Comparison of ENCODE assay signal across 18 cellular contexts in the genomic region with DNA sequence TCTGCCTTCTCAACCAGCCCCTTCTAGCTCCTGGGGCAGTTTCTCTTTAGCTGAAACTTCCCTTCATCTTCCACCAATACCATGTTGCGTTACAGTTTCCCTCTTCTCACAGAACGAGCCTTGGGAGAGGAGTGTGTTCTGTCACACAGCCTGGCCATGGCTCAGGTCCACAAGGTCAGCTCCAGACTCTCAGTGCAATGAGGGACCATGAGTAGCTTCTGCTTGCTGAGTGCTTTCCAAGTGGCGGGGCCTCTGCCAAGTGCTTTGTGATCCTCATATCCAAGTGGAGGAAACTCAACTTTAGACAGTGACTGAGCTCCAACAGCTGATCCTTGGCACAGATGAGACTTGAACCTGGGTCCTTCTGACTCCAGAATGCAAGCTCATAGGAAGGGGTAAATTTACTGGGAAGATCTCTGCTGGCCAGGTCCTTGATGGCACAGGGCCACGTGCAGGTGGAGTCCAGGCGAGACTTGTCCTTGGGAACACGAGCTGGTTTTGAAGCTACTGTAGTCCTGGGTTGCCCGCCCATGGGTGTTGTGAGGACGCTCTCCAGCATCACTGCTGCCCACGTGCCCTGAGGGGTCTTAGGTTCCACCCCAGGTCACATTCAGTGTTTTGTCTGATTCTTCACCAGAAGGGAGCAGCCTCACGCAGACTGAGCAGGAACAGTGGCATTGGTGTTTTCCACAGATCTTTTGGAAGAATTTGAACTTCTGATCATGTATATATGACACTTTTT.
"Had no signal": no experiment of that assay in that cellular context is flagged by ENCODE, and none has a peak within 500 bp of the region (broad histone marks: within the 10 kb centered on the region; RNA-seq: fewer than 3 reads in every experiment).

No MANE protein-coding gene starts in this region.

- H3K9me3 ChIP-seq: pancreas, prostate gland had no signal

- H3K4me1 ChIP-seq: gastroesophageal sphincter, pancreas, prostate gland, tibial artery, upper lobe of left lung, uterus had no signal

- DNase-seq: central memory CD4-positive, alpha-beta T cell; effector CD8-positive, alpha-beta T cell; glutamatergic neuron; immature natural killer cell; left colon; natural killer cell; nucleus accumbens; stimulated activated CD4-positive, alpha-beta T cell treated with anti-CD3 and anti-CD28 coated beads, Interleukin-12 subunit alpha, Interleukin-12 subunit beta, amount 100 ng/mL, for 4 hours; stimulated activated CD4-positive, alpha-beta T cell treated with anti-CD3 and anti-CD28 coated beads, Interleukin-2, amount 100 ng/mL, for 48 hours; stimulated activated naive CD8-positive, alpha-beta T cell treated with anti-CD3 and anti-CD28 coated beads, Interleukin-15, Interleukin-2, amounts not matched to agents 100 U/mL and 50 U/mL, for 24 hours; tibial artery; uterus had no signal

- H3K27ac ChIP-seq: coronary artery, gastroesophageal sphincter, pancreas, prostate gland, tibial artery, upper lobe of left lung, uterus had no signal

- H3K36me3 ChIP-seq: pancreas, prostate gland, upper lobe of left lung, uterus had no signal

- H3K4me3 ChIP-seq: coronary artery, gastroesophageal sphincter, pancreas, prostate gland, tibial artery, upper lobe of left lung, uterus had no signal

- ATAC-seq: gastroesophageal sphincter, left colon, natural killer cell, pancreas, sciatic nerve had no signal

- H3K27me3 ChIP-seq: gastroesophageal sphincter, pancreas, tibial artery, upper lobe of left lung, uterus had no signal
